ENCODE assay signal across 14 cellular contexts in genomic region chr4:17068396-17068795, GRCh38.
DNase-seq lines count a peak whose midpoint lies in the region; FAIRE-seq and TF ChIP-seq lines count a peak whose summit lies in the region.
"Had no signal": no experiment of that assay in that cellular context is flagged by ENCODE, and none has a peak within 500 bp of the region (broad histone marks: within the 10 kb centered on the region; RNA-seq: fewer than 3 reads in every experiment).

No MANE protein-coding gene starts in this region.

- peaks cover 7% of the 10 kb centered on the region for H3F3A ChIP-seq in smooth muscle cell (ENCODE audit: low read depth)

- DNase-seq in GM04504 (ENCODE audit: low read depth) (peak; percentile 35), amniotic epithelial cell (ENCODE audit: low read depth) (peak; percentile 14), fibroblast of mammary gland (ENCODE audit: low read depth) (peak; percentile 79), smooth muscle cell (lab: John Stamatoyannopoulos, UW; ENCODE audit: unreplicated experiment) (no peak), cerebellar cortex (ENCODE audit: low spot score) (no peak), mesenteric fat pad (ENCODE audit: low spot score) (no peak), kidney (no peak)
- DNase-seq: AML-193, COR-L47, NCI-H1417, NCI-H187 treated with DMSO at 0.1 percent for 48 hours, NCI-H526 treated with DMSO at 0.1 percent for 48 hours, SHP77 treated with DMSO at 0.1 percent for 48 hours had no signal

- TF ChIP-seq CTCF in fibroblast of mammary gland (conservative IDR thresholded peaks at IDR 0.05; ENCODE audit: control insufficient read depth, insufficient read depth, low read depth, low read length) (no peak), smooth muscle cell (IDR thresholded peaks at IDR 0.05; ENCODE audit: borderline replicate concordance, insufficient read depth, poor library complexity, severe bottlenecking) (no peak), kidney (IDR thresholded peaks at IDR 0.05; ENCODE audit: borderline replicate concordance, extremely low read depth, insufficient read depth) (no peak)

- H3K9me3 ChIP-seq in smooth muscle cell (replicated peaks; ENCODE audit: low read depth) = no peaks in the 10 kb centered on the region
- H3K9me3 ChIP-seq in kidney (ENCODE audit: control insufficient read depth in 1 of 2, low read length in 2 of 2) = no peaks in the 10 kb centered on the region

- WGBS in smooth muscle cell (ENCODE audit: low lambda C conversion rate) = 45% methylated on average over 2 of the region's 2 CpGs

- H3K36me3 ChIP-seq in smooth muscle cell (ENCODE audit: low read depth) (no peaks in the 10 kb centered on the region), kidney (ENCODE audit: control insufficient read depth in 1 of 2, insufficient read depth in 2 of 2, low read length in 2 of 2) (no peaks in the 10 kb centered on the region)

- H3K27ac ChIP-seq in smooth muscle cell (ENCODE audit: low read depth) (no peak overlapping the region), kidney (ENCODE audit: low read depth in 2 of 2, low read length in 2 of 2) (no peak overlapping the region)

- H3K4me2 ChIP-seq in smooth muscle cell = peak overlapping the region; percentile 7

- H2AFZ ChIP-seq in smooth muscle cell (ENCODE audit: low read depth) = peak overlapping the region; percentile 10

- intact Hi-C loops in kidney (cut with DNase I) = no loop called here

- H4K20me1 ChIP-seq in smooth muscle cell (ENCODE audit: low read depth) = no peaks in the 10 kb centered on the region

- FAIRE-seq in kidney (lab: Jason Lieb, UNC) = no peak
- FAIRE-seq: RCC 7860 had no signal

- H3K4me1 ChIP-seq in smooth muscle cell (ENCODE audit: low read depth) (no peaks in the 10 kb centered on the region), kidney (ENCODE audit: control insufficient read depth in 1 of 2, insufficient read depth in 1 of 2, low read depth in 1 of 2, low read length in 2 of 2) (no peaks in the 10 kb centered on the region)

- no peaks in the 10 kb centered on the region for H3K27me3 ChIP-seq in smooth muscle cell (ENCODE audit: low read depth)

- no peak overlapping the region for H3K4me3 ChIP-seq in fibroblast of mammary gland (ENCODE audit: control insufficient read depth, low read depth, low read length)
- H3K4me3 ChIP-seq in smooth muscle cell = no peak overlapping the region
- H3K4me3 ChIP-seq in kidney (ENCODE audit: low read length in 2 of 2) = no peak overlapping the region

- H3K9ac ChIP-seq in smooth muscle cell (ENCODE audit: low read depth) = no peak overlapping the region
- H3K9ac ChIP-seq in kidney (ENCODE audit: low read length in 2 of 2) = no peak overlapping the region

- no peaks in the 10 kb centered on the region for H3K79me2 ChIP-seq in smooth muscle cell (ENCODE audit: low read depth)

Comparison
In these comparisons a context has a peak if more than half of its experiments do, and no peak if none do; other contexts are left out.
1. DNase-seq: peak in GM04504 (single experiment), amniotic epithelial cell (single experiment) and fibroblast of mammary gland (single experiment); none in smooth muscle cell (single experiment), cerebellar cortex (single experiment), mesenteric fat pad (single experiment) and kidney (single experiment).